Comparison of ENCODE assay signal across 10 cellular contexts in the genomic region with DNA sequence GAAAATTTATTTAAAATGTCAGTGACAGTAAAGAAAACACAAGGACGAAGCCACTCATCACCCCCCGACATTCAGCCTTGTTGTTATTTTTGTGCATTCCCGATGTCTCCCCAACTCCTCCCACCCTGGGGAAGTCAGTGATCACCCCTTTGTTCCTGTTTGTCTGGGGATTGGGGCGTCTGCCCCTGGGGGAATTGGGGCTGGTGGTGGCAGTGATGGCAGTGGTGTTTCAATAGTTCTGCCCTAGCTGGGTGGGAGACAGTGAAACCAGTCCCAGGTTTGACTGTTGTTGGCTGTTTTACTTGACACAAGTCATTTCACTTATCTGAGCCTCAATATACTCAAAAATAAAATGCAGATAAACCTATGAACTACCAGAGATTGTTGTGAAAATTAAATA. TPM values are rescaled to one million over a fixed set of nuclear protein-coding genes. Genes with fewer than 3 reads are reported as not detected.
DNase-seq lines count a peak whose midpoint lies in the region; ATAC-seq and TF ChIP-seq lines count a peak whose summit lies in the region.
"Had no signal": no experiment of that assay in that cellular context is flagged by ENCODE, and none has a peak within 500 bp of the region (broad histone marks: within the 10 kb centered on the region; RNA-seq: fewer than 3 reads in every experiment).

No MANE protein-coding gene starts in this region.

- H3K4me1 Mint-ChIP-seq in activated CD8-positive, alpha-beta memory T cell treated with anti-CD3 and anti-CD28 coated beads, Interleukin-2, amount 10 ng/mL, durations not matched to agents 7 days and 5 days, result peaks cover 80% of the 10 kb centered on the region
- H3K4me1 Mint-ChIP-seq in activated B cell treated with CpG ODN at 0.5 μM for 24 hours, result peaks cover 88% of the 10 kb centered on the region

- no peaks in the 10 kb centered on the region for H3K27me3 Mint-ChIP-seq in activated CD8-positive, alpha-beta memory T cell treated with anti-CD3 and anti-CD28 coated beads, Interleukin-2, amount 10 ng/mL, durations not matched to agents 7 days and 5 days
- H3K27me3 Mint-ChIP-seq in activated B cell treated with CpG ODN at 0.5 μM for 24 hours, result no peaks in the 10 kb centered on the region

- H3K27ac ChIP-seq in foreskin keratinocyte, result peak overlapping the region; percentile 95
- H3K27ac ChIP-seq in temporal lobe (ENCODE audit: low read depth, low read length), result peak overlapping the region; percentile 63

- POLR2A ChIA-PET in activated B cell treated with CpG ODN at 0.5 μM for 24 hours (lab: Charles Lee), result interaction anchor here (0.9 to 5.1 kb wide), 10 partner anchors 12 to 405 kb away, joined by 3 to 48 read pairs (median 7); a partner anchor contains a TSS

- TF ChIP-seq CTCF in activated B cell treated with CpG ODN at 0.5 μM for 24 hours (IDR thresholded peaks at IDR 0.05) (no peak), foreskin keratinocyte (conservative IDR thresholded peaks at IDR 0.05) (no peak)

- H3K4me3 Mint-ChIP-seq in activated CD8-positive, alpha-beta memory T cell treated with anti-CD3 and anti-CD28 coated beads, Interleukin-2, amount 10 ng/mL, durations not matched to agents 7 days and 5 days, result no peak overlapping the region
- peak overlapping the region; percentile 71 for H3K4me3 Mint-ChIP-seq in activated B cell treated with CpG ODN at 0.5 μM for 24 hours
- H3K4me3 Mint-ChIP-seq: neural crest cell had no signal

- CTCF ChIA-PET in activated CD8-positive, alpha-beta memory T cell treated with anti-CD3 and anti-CD28 coated beads, Interleukin-2, amount 10 ng/mL, durations not matched to agents 7 days and 5 days (lab: Charles Lee), result no interaction called here
- CTCF ChIA-PET in activated B cell treated with CpG ODN at 0.5 μM for 24 hours (lab: Charles Lee), result interaction anchor here (0.8 to 2.6 kb wide), 2 partner anchors 22 to 25 kb away, joined by 4 to 11 read pairs; no protein-coding TSS in a partner anchor

- DNase-seq in activated CD8-positive, alpha-beta memory T cell treated with anti-CD3 and anti-CD28 coated beads, Interleukin-2, amount 10 ng/mL, durations not matched to agents 7 days and 5 days, result no peak
- no peak for DNase-seq in activated CD8-positive, alpha-beta memory T cell treated with anti-CD3 and anti-CD28 coated beads for 24 hours
- no peak for DNase-seq in activated B cell treated with CpG ODN at 0.5 μM for 24 hours
- no peak for DNase-seq in foreskin keratinocyte
- no peak for DNase-seq in HT-29 (ENCODE audit: low spot score)
- DNase-seq in KBM-7, result no peak
- DNase-seq: NCI-H1417 had no signal

- H3K36me3 Mint-ChIP-seq in activated CD8-positive, alpha-beta memory T cell treated with anti-CD3 and anti-CD28 coated beads, Interleukin-2, amount 10 ng/mL, durations not matched to agents 7 days and 5 days, result peaks cover 3% of the 10 kb centered on the region
- H3K36me3 Mint-ChIP-seq in activated B cell treated with CpG ODN at 0.5 μM for 24 hours (ENCODE audit: low read depth), result peaks cover 19% of the 10 kb centered on the region

- no peak for ATAC-seq in activated CD8-positive, alpha-beta memory T cell treated with anti-CD3 and anti-CD28 coated beads, Interleukin-2, amount 10 ng/mL, durations not matched to agents 7 days and 5 days
- no peak for ATAC-seq in activated B cell treated with CpG ODN at 0.5 μM for 24 hours (ENCODE audit: low read depth)
- ATAC-seq in foreskin keratinocyte, result no peak
- ATAC-seq in HG02588 (IDR thresholded peaks at IDR 0.05; ENCODE audit: unreplicated experiment), result no peak

- H3K27me3 ChIP-seq in foreskin keratinocyte, result no peaks in the 10 kb centered on the region

- intact Hi-C loops in activated B cell treated with CpG ODN at 0.5 μM for 24 hours (cut with micrococcal nuclease), result no loop called here

- no peaks in the 10 kb centered on the region for H3K9me3 Mint-ChIP-seq in activated CD8-positive, alpha-beta memory T cell treated with anti-CD3 and anti-CD28 coated beads, Interleukin-2, amount 10 ng/mL, durations not matched to agents 7 days and 5 days (ENCODE audit: low read depth)
- H3K9me3 Mint-ChIP-seq in activated B cell treated with CpG ODN at 0.5 μM for 24 hours, result no peaks in the 10 kb centered on the region
- H3K9me3 Mint-ChIP-seq: neural crest cell had no signal

- in situ Hi-C loops in KBM-7 (cut with MboI; ENCODE audit: low pct_unique_long_range_greater_than_20kb, low sequenced_read_pairs), result no loop called here

- H3K4me1 ChIP-seq in foreskin keratinocyte, result peaks cover 31% of the 10 kb centered on the region

- peak overlapping the region; percentile 94 for H3K27ac Mint-ChIP-seq in activated CD8-positive, alpha-beta memory T cell treated with anti-CD3 and anti-CD28 coated beads, Interleukin-2, amount 10 ng/mL, durations not matched to agents 7 days and 5 days
- H3K27ac Mint-ChIP-seq in activated B cell treated with CpG ODN at 0.5 μM for 24 hours, result peak overlapping the region; percentile 99

RNA-seq across cellular contexts. Expression of a gene that starts 33.5 kb away (rescaled TPM):
- total RNA-seq in activated CD8-positive, alpha-beta memory T cell treated with anti-CD3 and anti-CD28 coated beads, Interleukin-2, amount 10 ng/mL, durations not matched to agents 7 days and 5 days, result 1 to 10 TPM; 3.0 to 9.1 TPM
- 8.6 and 8.8 TPM in 2 replicates for total RNA-seq in activated B cell treated with CpG ODN at 0.5 μM for 24 hours
- 5.6 and 7.1 TPM in 2 replicates for total RNA-seq in foreskin keratinocyte
- polyA plus RNA-seq in foreskin keratinocyte, result 2.8 and 3.4 TPM in 2 replicates
- 3.4 TPM for total RNA-seq in temporal lobe
- 4.9 and 5.7 TPM in 2 replicates for total RNA-seq in HT-29 (2014; rRNA removed; shearing (Covaris generic))

RNA-seq across cellular contexts. Expression of a gene that starts 50.0 kb away (rescaled TPM):
- total RNA-seq in activated CD8-positive, alpha-beta memory T cell treated with anti-CD3 and anti-CD28 coated beads, Interleukin-2, amount 10 ng/mL, durations not matched to agents 7 days and 5 days, result 10 to 100 TPM; 60.2 to 67.1 TPM
- total RNA-seq in activated B cell treated with CpG ODN at 0.5 μM for 24 hours (55.6 and 56.2 TPM in 2 replicates), foreskin keratinocyte (25.7 and 27.4 TPM in 2 replicates), temporal lobe (25.8 TPM)
- 19.1 and 20.6 TPM in 2 replicates for polyA plus RNA-seq in foreskin keratinocyte
- 6.7 and 6.8 TPM in 2 replicates for total RNA-seq in HT-29 (2014; rRNA removed; shearing (Covaris generic))

RNA-seq across cellular contexts. Expression of a gene that starts 56.6 kb away (rescaled TPM):
- 10 to 100 TPM; 68.2 to 75.7 TPM for total RNA-seq in activated CD8-positive, alpha-beta memory T cell treated with anti-CD3 and anti-CD28 coated beads, Interleukin-2, amount 10 ng/mL, durations not matched to agents 7 days and 5 days
- total RNA-seq in activated B cell treated with CpG ODN at 0.5 μM for 24 hours (91.0 and 105 TPM in 2 replicates), foreskin keratinocyte (32.4 and 34.2 TPM in 2 replicates), temporal lobe (89.7 TPM)
- 8.7 and 10.7 TPM in 2 replicates for polyA plus RNA-seq in foreskin keratinocyte
- total RNA-seq in HT-29 (2014; rRNA removed; shearing (Covaris generic)), result 24.8 and 27.4 TPM in 2 replicates
